ENCODE assay signal across 8 cellular contexts in the genomic region with DNA sequence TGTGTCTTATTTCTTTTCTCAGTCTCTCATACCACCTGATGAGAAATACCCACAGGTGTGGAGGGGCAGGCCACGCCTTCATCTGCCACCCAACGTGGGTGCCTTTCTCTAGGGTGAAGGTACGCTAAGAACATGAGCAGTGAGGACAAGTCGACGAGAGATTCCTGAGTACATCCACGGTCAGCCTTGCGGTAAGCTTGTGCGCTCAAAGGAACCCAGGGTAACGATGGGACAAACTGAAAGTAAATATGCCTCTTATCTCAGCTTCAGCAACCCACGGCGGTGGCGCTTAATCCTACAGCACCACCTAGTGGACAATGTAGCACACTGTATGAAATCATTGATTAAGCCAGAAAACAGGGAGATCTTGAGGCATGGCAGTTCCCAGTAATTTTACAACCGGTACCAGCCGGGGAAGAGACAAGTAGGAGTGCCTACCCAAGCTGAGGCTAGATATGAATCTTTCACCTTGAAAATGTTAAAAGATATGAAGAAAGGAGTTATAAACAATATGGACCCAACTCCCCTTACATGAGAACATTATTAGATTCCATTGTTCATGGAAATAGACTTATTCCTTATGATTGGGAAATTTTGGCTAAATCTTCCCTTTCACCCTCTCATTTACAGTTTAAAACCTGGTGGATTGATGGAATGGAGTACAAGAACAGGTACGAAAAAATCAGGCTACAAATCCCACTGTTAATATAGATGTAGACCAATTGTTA.
DNase-seq lines count a peak whose midpoint lies in the region; ATAC-seq and TF ChIP-seq lines count a peak whose summit lies in the region.

No MANE protein-coding gene starts in this region.

- no peak for TF ChIP-seq POLR2A in stomach (IDR thresholded peaks at IDR 0.05)

- peaks cover 0 to 10% (median 8%) of the 10 kb centered on the region in 4 donors for H3K9me3 ChIP-seq in stomach

- intact Hi-C loops in stomach (cut with DNase I; ENCODE audit: low total_unique reads): no loop called here

- H3K4me1 Mint-ChIP-seq in nephron progenitor cell: no peaks in the 10 kb centered on the region

- DNase-seq in EL: peak; percentile 21
- DNase-seq in NOMO-1 treated with dmso at 0.1 percent for 144 hours (lab: John Stamatoyannopoulos, UW; ENCODE audit: unreplicated experiment): peak; percentile 49
- DNase-seq in activated T-cell treated with anti-CD3 and anti-CD28 coated beads, Interleukin-2, amount 50 U/mL, for 1 hour: peak; percentile 68
- DNase-seq in fibroblast of mammary gland (ENCODE audit: low read depth): peak; percentile 52
- peak; percentile 6 for DNase-seq in nephron progenitor cell
- peak; percentile 72 for DNase-seq in stomach

- no peaks in the 10 kb centered on the region for H3K27me3 Mint-ChIP-seq in nephron progenitor cell (ENCODE audit: low read depth, poor library complexity)

- peak overlapping the region in 3 of 5 donors; percentile 18 to 77 (median 62) for H3K27ac ChIP-seq in stomach

- peaks cover 100% of the 10 kb centered on the region for H3K9me3 Mint-ChIP-seq in nephron progenitor cell

- H3K27me3 ChIP-seq in stomach: no peaks in the 10 kb centered on the region

- no peak overlapping the region for H3K4me3 Mint-ChIP-seq in nephron progenitor cell

- no peak for TF ChIP-seq EP300 in stomach (IDR thresholded peaks at IDR 0.05)

- ATAC-seq in HG03196 (IDR thresholded peaks at IDR 0.05; ENCODE audit: unreplicated experiment): peak; percentile 73
- ATAC-seq in HG02610 (IDR thresholded peaks at IDR 0.05; ENCODE audit: unreplicated experiment): no peak

- 17 to 33% (median 24%) methylated on average over 15 of the region's 15 CpGs for WGBS in stomach, 5 donors

- H3K36me3 ChIP-seq in stomach: no peaks in the 10 kb centered on the region

- peaks cover 0 to 12% (median 5%) of the 10 kb centered on the region in 4 donors for H3K4me1 ChIP-seq in stomach

- TF ChIP-seq CTCF in fibroblast of mammary gland (conservative IDR thresholded peaks at IDR 0.05; ENCODE audit: control insufficient read depth, insufficient read depth, low read depth, low read length) (peak; percentile 46), nephron progenitor cell (IDR thresholded peaks at IDR 0.05) (peak; percentile 29), stomach (IDR thresholded peaks at IDR 0.05) (peak in 5 of 7 experiments; percentile 75 to 92 (median 83))

- no peak overlapping the region for H3K27ac Mint-ChIP-seq in nephron progenitor cell

- peaks cover 84% of the 10 kb centered on the region for H3K36me3 Mint-ChIP-seq in nephron progenitor cell (ENCODE audit: low read depth)

- H3K4me3 ChIP-seq in fibroblast of mammary gland (ENCODE audit: control insufficient read depth, low read depth, low read length): no peak overlapping the region
- peak overlapping the region; percentile 39 to 51 (median 47) for H3K4me3 ChIP-seq in stomach

Comparison
In these comparisons a context has a peak if more than half of its experiments do, and no peak if none do; other contexts are left out.
1. DNase-seq: peak in every context shown above with its lines; median percentile 72 in stomach; 68 in activated T-cell treated with anti-CD3 and anti-CD28 coated beads, Interleukin-2, amount 50 U/mL, for 1 hour; 52 in fibroblast of mammary gland; 49 in NOMO-1 treated with dmso at 0.1 percent for 144 hours; 21 in EL; 6 in nephron progenitor cell.
2. CTCF ChIP-seq: peak in every context shown above with its lines; median percentile 83 in stomach; 46 in fibroblast of mammary gland; 29 in nephron progenitor cell.